16 cellular contexts compared by ENCODE assay signal in genomic region chr3:57545636-57546268, GRCh38. TPM values are rescaled to one million over a fixed set of nuclear protein-coding genes. Genes with fewer than 3 reads are reported as not detected.
DNase-seq lines count a peak whose midpoint lies in the region; ATAC-seq and TF ChIP-seq lines count a peak whose summit lies in the region.
"Had no signal": no experiment of that assay in that cellular context is flagged by ENCODE, and none has a peak within 500 bp of the region (broad histone marks: within the 10 kb centered on the region; RNA-seq: fewer than 3 reads in every experiment).

No MANE protein-coding gene starts in this region.

- H3K9me3 Mint-ChIP-seq in WTC11 (no peaks in the 10 kb centered on the region), neural crest cell (no peaks in the 10 kb centered on the region), type B pancreatic cell (no peaks in the 10 kb centered on the region)
- H3K9me3 Mint-ChIP-seq: activated CD4-positive, alpha-beta T cell treated with anti-CD3 and anti-CD28 coated beads, Interleukin-2, amount 10 ng/mL, durations not matched to agents 7 days and 5 days had no signal

- DNase-seq in WTC11 (ENCODE audit: low spot score), result no peak
- DNase-seq in foreskin melanocyte, result peak; percentile 34
- DNase-seq in neural crest cell (ENCODE audit: low read depth, low spot score), result no peak
- DNase-seq in type B pancreatic cell (ENCODE audit: extremely low spot score, unreplicated experiment), result no peak
- no peak for DNase-seq in activated CD4-positive, CD25-positive, alpha-beta regulatory T cell (lab: John Stamatoyannopoulos, UW)
- no peak for DNase-seq in MV-4-11 (lab: John Stamatoyannopoulos, UW)
- DNase-seq in activated T-cell treated with anti-CD3 and anti-CD28 coated beads for 4 hours, result no peak
- DNase-seq: activated CD4-positive, alpha-beta T cell treated with anti-CD3 and anti-CD28 coated beads, Interleukin-2, amount 10 ng/mL, durations not matched to agents 7 days and 5 days; activated naive CD4-positive, alpha-beta T cell treated with Interleukin-2 at 50 U/mL for 16 hours; GDM1; GOT3; KBM-7; NCI-H69; stimulated activated CD4-positive, alpha-beta T cell treated with anti-CD3 and anti-CD28 coated beads, Interleukin-4, amount 100 ng/mL, for 4 hours; stimulated activated CD8-positive, alpha-beta memory T cell treated with anti-CD3 and anti-CD28 coated beads, Interleukin-4, amount 100 ng/mL, for 48 hours had no signal

- no peak for ATAC-seq in WTC11

- H3K27ac Mint-ChIP-seq in WTC11, result 0 out of 2 replicates have a peak overlapping the region, but pooled peaks have one; percentile 41
- no peak overlapping the region for H3K27ac Mint-ChIP-seq in neural crest cell (ENCODE audit: unreplicated experiment)
- peak overlapping the region; percentile 29 for H3K27ac Mint-ChIP-seq in type B pancreatic cell
- H3K27ac Mint-ChIP-seq: activated CD4-positive, alpha-beta T cell treated with anti-CD3 and anti-CD28 coated beads, Interleukin-2, amount 10 ng/mL, durations not matched to agents 7 days and 5 days had no signal

- H3K27me3 Mint-ChIP-seq in WTC11 (ENCODE audit: low read depth) (no peaks in the 10 kb centered on the region), neural crest cell (ENCODE audit: low read depth) (peaks cover 3% of the 10 kb centered on the region), type B pancreatic cell (no peaks in the 10 kb centered on the region)

- H3K36me3 Mint-ChIP-seq in WTC11 (no peaks in the 10 kb centered on the region), neural crest cell (ENCODE audit: low read depth) (no peaks in the 10 kb centered on the region), type B pancreatic cell (no peaks in the 10 kb centered on the region)

- H3K4me1 Mint-ChIP-seq in WTC11 (peaks cover 9% of the 10 kb centered on the region), neural crest cell (peaks cover 19% of the 10 kb centered on the region), type B pancreatic cell (ENCODE audit: unreplicated experiment) (peaks cover 10% of the 10 kb centered on the region)

- TF ChIP-seq CTCF in WTC11 (IDR thresholded peaks at IDR 0.05) (no peak), neural crest cell (conservative IDR thresholded peaks at IDR 0.05) (no peak), type B pancreatic cell (conservative IDR thresholded peaks at IDR 0.05) (no peak)

- POLR2A ChIA-PET in WTC11 (lab: Charles Lee), result interaction anchor here (0.6 kb wide), 1 partner anchor 145 kb away, joined by 3 read pairs; no protein-coding TSS in a partner anchor

- CTCF ChIA-PET in WTC11 (lab: Charles Lee), result no interaction called here

- H3K4me3 Mint-ChIP-seq in WTC11 (no peak overlapping the region), neural crest cell (peak overlapping the region; percentile 44), type B pancreatic cell (peak overlapping the region; percentile 55)
- H3K4me3 Mint-ChIP-seq: activated CD4-positive, alpha-beta T cell treated with anti-CD3 and anti-CD28 coated beads, Interleukin-2, amount 10 ng/mL, durations not matched to agents 7 days and 5 days had no signal

TF ChIP-seq in WTC11, 78 proteins besides CTCF, POLR2A, EP300 and RAD21 (continues in another document):
- no peak for TF ChIP-seq JUN (CRISPR knock-in tag; IDR thresholded peaks at IDR 0.05)
- no peak for TF ChIP-seq ZNF423 (CRISPR knock-in tag; IDR thresholded peaks at IDR 0.05)
- no peak for TF ChIP-seq USF1 (CRISPR knock-in tag; IDR thresholded peaks at IDR 0.05)
- no peak for TF ChIP-seq ZSCAN18 (CRISPR knock-in tag; IDR thresholded peaks at IDR 0.05)
- no peak for TF ChIP-seq HMGA2 (CRISPR knock-in tag; IDR thresholded peaks at IDR 0.05)
- TF ChIP-seq JAZF1 (CRISPR knock-in tag; IDR thresholded peaks at IDR 0.05), result no peak
- no peak for TF ChIP-seq TCF7 (CRISPR knock-in tag; IDR thresholded peaks at IDR 0.05; ENCODE audit: low read depth)
- no peak for TF ChIP-seq ERG (CRISPR knock-in tag; IDR thresholded peaks at IDR 0.05)
- no peak for TF ChIP-seq ZNF317 (CRISPR knock-in tag; IDR thresholded peaks at IDR 0.05; ENCODE audit: borderline replicate concordance, low read depth)
- TF ChIP-seq ZNF281 (CRISPR knock-in tag; IDR thresholded peaks at IDR 0.05), result no peak
- no peak for TF ChIP-seq NR2C2 (CRISPR knock-in tag; IDR thresholded peaks at IDR 0.05)
- TF ChIP-seq E2F4 (CRISPR knock-in tag; IDR thresholded peaks at IDR 0.05; ENCODE audit: borderline replicate concordance, low read depth), result no peak
- no peak for TF ChIP-seq ZBTB21 (CRISPR knock-in tag; IDR thresholded peaks at IDR 0.05; ENCODE audit: borderline replicate concordance)
- no peak for TF ChIP-seq FOXJ3 (CRISPR knock-in tag; IDR thresholded peaks at IDR 0.05; ENCODE audit: borderline replicate concordance)
- no peak for TF ChIP-seq ATF1 (CRISPR knock-in tag; IDR thresholded peaks at IDR 0.05)
- no peak for TF ChIP-seq SMAD4 (CRISPR knock-in tag; IDR thresholded peaks at IDR 0.05)

RNA-seq across cellular contexts. Expression of gene DNAH12, which starts 1.6 kb away (rescaled TPM):
- 0.02 TPM in 1 of 3 replicates, not detected in the others for total RNA-seq in WTC11 (2021)
- 0.09 and 0.34 TPM in 2 replicates for total RNA-seq in neural crest cell
- 0.29 and 0.87 TPM in 2 replicates for total RNA-seq in type B pancreatic cell (ENCODE audit: low replicate concordance)
- total RNA-seq: epithelial cell of proximal tubule had no signal

RNA-seq across cellular contexts. Expression of gene PDE12, which starts 10.3 kb away (rescaled TPM):
- total RNA-seq in WTC11 (2021), result 16.2 to 16.9 TPM (median 16.4 TPM) in 3 replicates
- total RNA-seq in neural crest cell, result 19.5 and 20.0 TPM in 2 replicates
- total RNA-seq in type B pancreatic cell (ENCODE audit: low replicate concordance), result 20.4 and 23.7 TPM in 2 replicates

RNA-seq across cellular contexts. Expression of gene ARF4, which starts 51.4 kb away (rescaled TPM):
- 117 to 118 TPM (median 117 TPM) in 3 replicates for total RNA-seq in WTC11 (2021)
- total RNA-seq in neural crest cell, result 113 and 123 TPM in 2 replicates
- 132 and 188 TPM in 2 replicates for total RNA-seq in type B pancreatic cell (ENCODE audit: low replicate concordance)
